In genomic region chr2:74715071-74715791, GRCh38 we compare ENCODE assay signal across 1 cellular context.
TF ChIP-seq lines count a peak whose summit lies in the region.

No MANE protein-coding gene starts in this region.

TF ChIP-seq in HepG2, 621 proteins besides CTCF, POLR2A, EP300 and RAD21 (continued from another document and continues in another):
- TF ChIP-seq HES4 (CRISPR knock-in tag; IDR thresholded peaks at IDR 0.05; ENCODE audit: borderline replicate concordance) (peak; percentile 58; the same call in 1 of the 2 replicates), ATF5 (CRISPR knock-in tag; IDR thresholded peaks at IDR 0.05; ENCODE audit: low read depth) (0 out of 2 replicates have a peak, but pooled peaks have one; percentile 71), GPBP1L1 (CRISPR knock-in tag; IDR thresholded peaks at IDR 0.05) (no peak), HOXA9 (CRISPR knock-in tag; IDR thresholded peaks at IDR 0.05; ENCODE audit: borderline replicate concordance) (no peak), ZBTB26 (CRISPR knock-in tag; IDR thresholded peaks at IDR 0.05; ENCODE audit: borderline replicate concordance) (no peak; the same call in 1 of the 2 replicates), ZNF749 (CRISPR knock-in tag; IDR thresholded peaks at IDR 0.05; ENCODE audit: borderline replicate concordance) (peak; percentile 67; the same call in 1 of the 2 replicates), MIXL1 (CRISPR knock-in tag; IDR thresholded peaks at IDR 0.05) (peak; percentile 76; the same call in 1 of the 2 replicates), ARNTL (CRISPR knock-in tag; IDR thresholded peaks at IDR 0.05) (peak; percentile 60; the same call in 1 of the 2 replicates), ZGPAT (CRISPR knock-in tag; IDR thresholded peaks at IDR 0.05) (peak; percentile 81), ZBTB4 (CRISPR knock-in tag; IDR thresholded peaks at IDR 0.05; ENCODE audit: borderline replicate concordance) (no peak), ZFP36L1 (CRISPR knock-in tag; IDR thresholded peaks at IDR 0.05) (peak; percentile 42; the same call in 1 of the 2 replicates), ERF (CRISPR knock-in tag; IDR thresholded peaks at IDR 0.05) (peak; percentile 87), ZNF33A (CRISPR knock-in tag; IDR thresholded peaks at IDR 0.05; ENCODE audit: borderline replicate concordance) (no peak), ZBTB42 (CRISPR knock-in tag; IDR thresholded peaks at IDR 0.05) (0 out of 2 replicates have a peak, but pooled peaks have one; percentile 33), ZNF883 (CRISPR knock-in tag; IDR thresholded peaks at IDR 0.05; ENCODE audit: not compliant biosample characterization) (peak; percentile 76), EED (CRISPR knock-in tag; IDR thresholded peaks at IDR 0.05) (peak; percentile 74; the same call in 1 of the 2 replicates), ZBTB40 (IDR thresholded peaks at IDR 0.05) (no peak), ZBTB40 (CRISPR knock-in tag; IDR thresholded peaks at IDR 0.05) (peak; percentile 49; the same call in 1 of the 2 replicates), ZNF784 (CRISPR knock-in tag; IDR thresholded peaks at IDR 0.05; ENCODE audit: borderline replicate concordance) (peak; percentile 17; the same call in 1 of the 2 replicates), ZNF670 (CRISPR knock-in tag; IDR thresholded peaks at IDR 0.05; ENCODE audit: borderline replicate concordance) (peak; percentile 41; the same call in 1 of the 2 replicates), ELF1 (CRISPR knock-in tag; IDR thresholded peaks at IDR 0.05) (no peak), ZNF891 (CRISPR knock-in tag; IDR thresholded peaks at IDR 0.05) (peak; percentile 84), ZNF788 (CRISPR knock-in tag; IDR thresholded peaks at IDR 0.05; ENCODE audit: borderline replicate concordance) (peak; percentile 70; the same call in 1 of the 2 replicates), EEA1 (CRISPR knock-in tag; IDR thresholded peaks at IDR 0.05; ENCODE audit: borderline replicate concordance) (peak; percentile 98), PAF1 (CRISPR knock-in tag; IDR thresholded peaks at IDR 0.05) (no peak), ZNF878 (CRISPR knock-in tag; IDR thresholded peaks at IDR 0.05) (peak; percentile 79), NR2F2 (IDR thresholded peaks at IDR 0.05; ENCODE audit: borderline replicate concordance, low read depth) (peak; percentile 45; the same call in 1 of the 2 replicates), MBD4 (IDR thresholded peaks at IDR 0.05; ENCODE audit: borderline replicate concordance, low read length) (no peak), CBFB (CRISPR knock-in tag; IDR thresholded peaks at IDR 0.05) (peak; percentile 15; the same call in 1 of the 2 replicates), NCOA2 (CRISPR knock-in tag; IDR thresholded peaks at IDR 0.05) (0 out of 2 replicates have a peak, but pooled peaks have one; percentile 19), RCOR2 (CRISPR knock-in tag; IDR thresholded peaks at IDR 0.05) (0 out of 2 replicates have a peak, but pooled peaks have one; percentile 54), CSRNP1 (CRISPR knock-in tag; IDR thresholded peaks at IDR 0.05) (peak; percentile 83), BORCS8-MEF2B (CRISPR knock-in tag; IDR thresholded peaks at IDR 0.05) (peak; percentile 80), RARG (CRISPR knock-in tag; IDR thresholded peaks at IDR 0.05; ENCODE audit: low read depth) (no peak), MEIS1 (CRISPR knock-in tag; IDR thresholded peaks at IDR 0.05; ENCODE audit: borderline replicate concordance) (peak; percentile 71; the same call in 1 of the 2 replicates), TAF1 (CRISPR knock-in tag; IDR thresholded peaks at IDR 0.05) (peak; percentile 35; the same call in 1 of the 2 replicates)
